ENCODE assay signal across 15 cellular contexts in the genomic region with DNA sequence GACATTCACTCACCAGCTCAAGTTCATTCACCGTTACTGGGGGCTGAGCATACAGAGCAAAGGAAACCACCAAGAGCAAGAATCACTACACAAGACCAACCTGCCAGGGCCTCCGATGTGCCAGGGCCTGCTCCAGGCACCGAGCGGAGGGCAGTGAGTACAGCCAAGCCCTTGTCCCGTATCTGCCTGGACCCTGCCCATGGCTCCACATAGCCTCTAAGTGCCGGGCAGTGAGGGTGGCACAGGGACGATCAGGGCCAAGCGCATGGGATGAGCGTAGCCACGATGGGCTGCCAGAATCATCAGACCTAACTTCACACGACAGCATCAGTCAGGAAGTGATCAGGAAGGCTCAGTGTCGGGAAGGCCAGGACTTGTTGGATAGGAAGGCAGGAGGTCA.
DNase-seq lines count a peak whose midpoint lies in the region; ATAC-seq and TF ChIP-seq lines count a peak whose summit lies in the region.
"Had no signal": no experiment of that assay in that cellular context is flagged by ENCODE, and none has a peak within 500 bp of the region (broad histone marks: within the 10 kb centered on the region; RNA-seq: fewer than 3 reads in every experiment).

No MANE protein-coding gene starts in this region.

- no peak overlapping the region for H3K27ac ChIP-seq in esophagus muscularis mucosa (replicated peaks in 1 of 4)

- peaks cover 7% of the 10 kb centered on the region for H3K27me3 Mint-ChIP-seq in type B pancreatic cell
- H3K27me3 Mint-ChIP-seq: CD4-positive, CD25-positive, alpha-beta regulatory T cell had no signal

- no peaks in the 10 kb centered on the region for H3K4me1 ChIP-seq in esophagus muscularis mucosa
- H3K4me1 ChIP-seq: BE2C, Caco-2 had no signal

- peaks cover 0 to 15% (median 11%) of the 10 kb centered on the region in 4 donors for H3K9me3 ChIP-seq in esophagus muscularis mucosa
- H3K9me3 ChIP-seq: BE2C, Caco-2 had no signal

- ATAC-seq in GM18867 (IDR thresholded peaks at IDR 0.05; ENCODE audit: unreplicated experiment) (no peak), HG02623 (IDR thresholded peaks at IDR 0.05; ENCODE audit: unreplicated experiment) (no peak)
- ATAC-seq: GM23338, K562 had no signal

- H3K27ac Mint-ChIP-seq in type B pancreatic cell = no peak overlapping the region
- H3K27ac Mint-ChIP-seq: CD4-positive, CD25-positive, alpha-beta regulatory T cell; GM23338 had no signal

- H3K36me3 ChIP-seq in esophagus muscularis mucosa = no peaks in the 10 kb centered on the region
- H3K36me3 ChIP-seq: BE2C had no signal

- no peak for TF ChIP-seq POLR2A in NB4 (IDR thresholded peaks at IDR 0.05; ENCODE audit: extremely low read depth, insufficient read length)
- TF ChIP-seq POLR2A in esophagus muscularis mucosa (IDR thresholded peaks at IDR 0.05; ENCODE audit: low read depth) = no peak

- no peaks in the 10 kb centered on the region for H3K36me3 Mint-ChIP-seq in type B pancreatic cell

- H3K4me1 Mint-ChIP-seq in type B pancreatic cell (ENCODE audit: unreplicated experiment) = no peaks in the 10 kb centered on the region
- H3K4me1 Mint-ChIP-seq: GM23338 had no signal

- DNase-seq in NB4 (ENCODE audit: low read depth) (no peak), esophagus muscularis mucosa (ENCODE audit: extremely low spot score) (peak; percentile 53), mesenteric fat pad (ENCODE audit: low spot score) (peak; percentile 47), type B pancreatic cell (ENCODE audit: extremely low spot score, unreplicated experiment) (peak; percentile 58), NCI-H187 treated with DMSO at 0.1 percent for 48 hours (lab: John Stamatoyannopoulos, UW) (no peak)
- DNase-seq: ACHN; BE2C; C1 segment of cervical spinal cord; Caco-2; CD4-positive, CD25-positive, alpha-beta regulatory T cell; H7 had no signal

- TF ChIP-seq CTCF in NB4 (IDR thresholded peaks at IDR 0.05; ENCODE audit: low read depth, low read length) = no peak
- TF ChIP-seq CTCF in esophagus muscularis mucosa (IDR thresholded peaks at IDR 0.05) = no peak
- no peak for TF ChIP-seq CTCF in type B pancreatic cell (conservative IDR thresholded peaks at IDR 0.05)

- H3K4me3 ChIP-seq in NB4 (ENCODE audit: low read depth, low read length) (peak overlapping the region; percentile 11), esophagus muscularis mucosa (no peak overlapping the region)
- H3K4me3 ChIP-seq: GM23338, K562 had no signal

- 85% methylated on average over 7 of the region's 12 CpGs for WGBS in esophagus muscularis mucosa

- intact Hi-C loops in esophagus muscularis mucosa (cut with DNase I) = no loop called here

- H3K27me3 ChIP-seq in esophagus muscularis mucosa = no peaks in the 10 kb centered on the region
- H3K27me3 ChIP-seq: BE2C had no signal

- TF ChIP-seq EP300 in esophagus muscularis mucosa (IDR thresholded peaks at IDR 0.05) = no peak

- H3K9me3 Mint-ChIP-seq in type B pancreatic cell = peaks cover 4% of the 10 kb centered on the region
- H3K9me3 Mint-ChIP-seq: CD4-positive, CD25-positive, alpha-beta regulatory T cell had no signal

- no peak overlapping the region for H3K4me3 Mint-ChIP-seq in type B pancreatic cell
- H3K4me3 Mint-ChIP-seq: CD4-positive, CD25-positive, alpha-beta regulatory T cell; GM23338 had no signal

Comparison
In these comparisons a context has a peak if more than half of its experiments do, and no peak if none do; other contexts are left out.
1. DNase-seq: peak in esophagus muscularis mucosa (single experiment), mesenteric fat pad (single experiment) and type B pancreatic cell (single experiment); none in NB4 (single experiment) and NCI-H187 treated with DMSO at 0.1 percent for 48 hours (single experiment).